11 cellular contexts compared by ENCODE assay signal in genomic region chr1:108041360-108042143, GRCh38.
DNase-seq lines count a peak whose midpoint lies in the region; ATAC-seq and TF ChIP-seq lines count a peak whose summit lies in the region.
"Had no signal": no experiment of that assay in that cellular context is flagged by ENCODE, and none has a peak within 500 bp of the region (broad histone marks: within the 10 kb centered on the region; RNA-seq: fewer than 3 reads in every experiment).

No MANE protein-coding gene starts in this region.

- H3K9me3 ChIP-seq in SK-N-SH, result no peaks in the 10 kb centered on the region
- no peaks in the 10 kb centered on the region for H3K9me3 ChIP-seq in MG63
- H3K9me3 ChIP-seq: esophagus squamous epithelium had no signal

- ATAC-seq in SK-N-SH treated with all-trans-retinoic acid at 6 μM for 48 hours, result no peak
- ATAC-seq in activated naive CD8-positive, alpha-beta T cell treated with anti-CD3 and anti-CD28 coated beads, Interleukin-2, amount 50 U/mL, for 24 hours, result peak; percentile 82
- peak; percentile 89 to 92 for ATAC-seq in natural killer cell treated with Interleukin-12 subunit alpha and Interleukin-12 subunit beta and Interleukin-15 and Interleukin-18, amount 100 ng/mL, for 72 hours
- ATAC-seq in GM18511 (IDR thresholded peaks at IDR 0.05; ENCODE audit: unreplicated experiment), result no peak
- ATAC-seq in GM19395 (IDR thresholded peaks at IDR 0.05; ENCODE audit: unreplicated experiment), result no peak

- CTCF ChIA-PET in SK-N-SH (lab: Yijun Ruan, JAX), result no interaction called here

- H3K36me3 ChIP-seq in SK-N-SH (replicated peaks in 1 of 2; ENCODE audit: control insufficient read depth in 1 of 2, insufficient read depth in 2 of 2, low read length in 1 of 2), result no peaks in the 10 kb centered on the region
- H3K36me3 ChIP-seq in MG63, result no peaks in the 10 kb centered on the region
- H3K36me3 ChIP-seq: esophagus squamous epithelium, WERI-Rb-1 had no signal

- no peaks in the 10 kb centered on the region for H3K9me3 Mint-ChIP-seq in activated naive CD8-positive, alpha-beta T cell treated with anti-CD3 and anti-CD28 coated beads, Interleukin-2, amount 50 U/mL, for 24 hours
- peaks cover 7% of the 10 kb centered on the region for H3K9me3 Mint-ChIP-seq in natural killer cell treated with Interleukin-12 subunit alpha and Interleukin-12 subunit beta and Interleukin-15 and Interleukin-18, amount 100 ng/mL, for 72 hours

- peak overlapping the region; percentile 73 for H3K27ac Mint-ChIP-seq in activated naive CD8-positive, alpha-beta T cell treated with anti-CD3 and anti-CD28 coated beads, Interleukin-2, amount 50 U/mL, for 24 hours
- H3K27ac Mint-ChIP-seq in natural killer cell treated with Interleukin-12 subunit alpha and Interleukin-12 subunit beta and Interleukin-15 and Interleukin-18, amount 100 ng/mL, for 72 hours, result peak overlapping the region; percentile 83 to 88

- H3K27me3 Mint-ChIP-seq in activated naive CD8-positive, alpha-beta T cell treated with anti-CD3 and anti-CD28 coated beads, Interleukin-2, amount 50 U/mL, for 24 hours, result no peaks in the 10 kb centered on the region
- H3K27me3 Mint-ChIP-seq in natural killer cell treated with Interleukin-12 subunit alpha and Interleukin-12 subunit beta and Interleukin-15 and Interleukin-18, amount 100 ng/mL, for 72 hours, result no peaks in the 10 kb centered on the region

- no peak overlapping the region for H3K4me2 ChIP-seq in SK-N-SH

- no peaks in the 10 kb centered on the region for H3K36me3 Mint-ChIP-seq in activated naive CD8-positive, alpha-beta T cell treated with anti-CD3 and anti-CD28 coated beads, Interleukin-2, amount 50 U/mL, for 24 hours (ENCODE audit: low read depth)
- H3K36me3 Mint-ChIP-seq in natural killer cell treated with Interleukin-12 subunit alpha and Interleukin-12 subunit beta and Interleukin-15 and Interleukin-18, amount 100 ng/mL, for 72 hours, result peaks cover 6% of the 10 kb centered on the region

- no peak for TF ChIP-seq EP300 in SK-N-SH (IDR thresholded peaks at IDR 0.05; ENCODE audit: borderline replicate concordance in 1 of 2, low read depth in 1 of 2, low read length in 1 of 2)

- no peaks in the 10 kb centered on the region for H4K20me1 ChIP-seq in SK-N-SH (ENCODE audit: insufficient read depth)

- POLR2A ChIA-PET in SK-N-SH (lab: Yijun Ruan, JAX), result no interaction called here

- no peak overlapping the region for H2AFZ ChIP-seq in SK-N-SH (ENCODE audit: low read depth)

- DNase-seq in SK-N-SH (no peak), MG63 (peak; percentile 94), DMS153 (lab: John Stamatoyannopoulos, UW) (no peak)
- DNase-seq in activated naive CD8-positive, alpha-beta T cell treated with anti-CD3 and anti-CD28 coated beads, Interleukin-2, amount 50 U/mL, for 24 hours, result no peak
- DNase-seq in natural killer cell treated with Interleukin-12 subunit alpha and Interleukin-12 subunit beta and Interleukin-15 and Interleukin-18, amount 100 ng/mL, for 72 hours (ENCODE audit: low spot score), result peak; percentile 64
- DNase-seq: esophagus squamous epithelium, NCI-H1694 treated with DMSO at 0.1 percent for 48 hours, WERI-Rb-1 had no signal

- H3K9me2 ChIP-seq in SK-N-SH, result no peaks in the 10 kb centered on the region

- peaks cover 0 to 8% of the 10 kb centered on the region in 2 experiments; a peak in 1 of 4 replicates for H3K4me1 ChIP-seq in SK-N-SH (ENCODE audit: control insufficient read depth in 1 of 2, insufficient read depth in 2 of 2, low read depth in 1 of 2, low read length in 1 of 2)

- H3K27ac ChIP-seq in SK-N-SH (ENCODE audit: low read depth in 2 of 2, low read length in 1 of 2), result no peak overlapping the region; a peak in 1 of 4 replicates
- H3K27ac ChIP-seq: WERI-Rb-1 had no signal

- H3K4me3 ChIP-seq in SK-N-SH (ENCODE audit: low read depth in 2 of 2, low read length in 1 of 2) (no peak overlapping the region), MG63 (no peak overlapping the region)
- H3K4me3 ChIP-seq: esophagus squamous epithelium had no signal

- no peaks in the 10 kb centered on the region for H3K79me2 ChIP-seq in SK-N-SH (ENCODE audit: insufficient read depth)

- H3K9ac ChIP-seq in SK-N-SH, result no peak overlapping the region

- TF ChIP-seq RAD21 in SK-N-SH (IDR thresholded peaks at IDR 0.05; ENCODE audit: low read length), result no peak

- TF ChIP-seq CTCF in SK-N-SH (IDR thresholded peaks at IDR 0.05), result no peak

- peaks cover 41% of the 10 kb centered on the region for H3K4me1 Mint-ChIP-seq in activated naive CD8-positive, alpha-beta T cell treated with anti-CD3 and anti-CD28 coated beads, Interleukin-2, amount 50 U/mL, for 24 hours
- H3K4me1 Mint-ChIP-seq in natural killer cell treated with Interleukin-12 subunit alpha and Interleukin-12 subunit beta and Interleukin-15 and Interleukin-18, amount 100 ng/mL, for 72 hours (ENCODE audit: low read depth in 2 of 2), result peaks cover 32 to 47% of the 10 kb centered on the region in 2 donors

- H3K27me3 ChIP-seq in SK-N-SH (ENCODE audit: insufficient read depth) (no peaks in the 10 kb centered on the region), MG63 (no peaks in the 10 kb centered on the region)
- H3K27me3 ChIP-seq: esophagus squamous epithelium had no signal

- H3K4me3 Mint-ChIP-seq in activated naive CD8-positive, alpha-beta T cell treated with anti-CD3 and anti-CD28 coated beads, Interleukin-2, amount 50 U/mL, for 24 hours, result peak overlapping the region; percentile 34
- peak overlapping the region; percentile 81 for H3K4me3 Mint-ChIP-seq in natural killer cell treated with Interleukin-12 subunit alpha and Interleukin-12 subunit beta and Interleukin-15 and Interleukin-18, amount 100 ng/mL, for 72 hours

- no peaks in the 10 kb centered on the region for H3F3A ChIP-seq in SK-N-SH (replicated peaks; ENCODE audit: insufficient read depth)

- 49% methylated on average over 7 of the region's 7 CpGs for WGBS in SK-N-SH (ENCODE audit: low lambda C conversion rate)

TF ChIP-seq in SK-N-SH treated with all-trans-retinoic acid at 6 μM for 48 hours, 23 proteins besides CTCF, POLR2A, EP300 and RAD21:
- TF ChIP-seq ISL1 (CRISPR knock-in tag; IDR thresholded peaks at IDR 0.05), result peak; percentile 70
- no peak for TF ChIP-seq OSR1 (CRISPR knock-in tag; IDR thresholded peaks at IDR 0.05)

TF ChIP-seq in SK-N-SH, 30 proteins besides CTCF, POLR2A, EP300 and RAD21:
- no peak for TF ChIP-seq NFIC (IDR thresholded peaks at IDR 0.05; ENCODE audit: borderline replicate concordance)
- no peak for TF ChIP-seq FOSL2 (IDR thresholded peaks at IDR 0.05; ENCODE audit: borderline replicate concordance, low read depth)
TF ChIP-seq in SK-N-SH: peak in this region for 0.

Comparison
In these comparisons a context has a peak if more than half of its experiments do, and no peak if none do; other contexts are left out.
1. ATAC-seq: peak in activated naive CD8-positive, alpha-beta T cell treated with anti-CD3 and anti-CD28 coated beads, Interleukin-2, amount 50 U/mL, for 24 hours (single experiment) and natural killer cell treated with Interleukin-12 subunit alpha and Interleukin-12 subunit beta and Interleukin-15 and Interleukin-18, amount 100 ng/mL, for 72 hours (2 of 2); none in SK-N-SH treated with all-trans-retinoic acid at 6 μM for 48 hours (single experiment), GM18511 (single experiment) and GM19395 (single experiment).
2. DNase-seq: peak in MG63 (single experiment) and natural killer cell treated with Interleukin-12 subunit alpha and Interleukin-12 subunit beta and Interleukin-15 and Interleukin-18, amount 100 ng/mL, for 72 hours (single experiment); none in SK-N-SH (single experiment), activated naive CD8-positive, alpha-beta T cell treated with anti-CD3 and anti-CD28 coated beads, Interleukin-2, amount 50 U/mL, for 24 hours (single experiment) and DMS153 (single experiment).